In genomic region chr19:53792721-53793433, GRCh38 we compare ENCODE assay signal across 8 cellular contexts. TPM values are rescaled to one million over a fixed set of nuclear protein-coding genes. Genes with fewer than 3 reads are reported as not detected.
DNase-seq lines count a peak whose midpoint lies in the region; ATAC-seq and TF ChIP-seq lines count a peak whose summit lies in the region.

No MANE protein-coding gene starts in this region.

- H3K4me3 Mint-ChIP-seq in CD14-positive monocyte, result no peak overlapping the region

- no peaks in the 10 kb centered on the region for H3F3A ChIP-seq in Loucy (ENCODE audit: low read depth)

- H4K20me1 ChIP-seq in Loucy (ENCODE audit: insufficient read depth, low read length, poor library complexity, severe bottlenecking), result no peaks in the 10 kb centered on the region

- no peaks in the 10 kb centered on the region for H3K9me3 ChIP-seq in Loucy (ENCODE audit: insufficient read depth, low read depth, low read length)
- no peaks in the 10 kb centered on the region for H3K9me3 ChIP-seq in SJCRH30 (replicated peaks)
- no peaks in the 10 kb centered on the region for H3K9me3 ChIP-seq in testis

- intact Hi-C loops in CD14-positive monocyte (cut with micrococcal nuclease) (loop anchor here in 1 of 2 donors (2.0 kb wide), 1 partner anchor 238 kb away; no protein-coding TSS in a partner anchor), testis (cut with DNase I; ENCODE audit: low total_unique reads) (no loop called here)

- H3K9me2 ChIP-seq in Loucy (replicated peaks; ENCODE audit: low read depth, low read length), result no peaks in the 10 kb centered on the region

- no peak overlapping the region for H3K4me2 ChIP-seq in Loucy (ENCODE audit: low read depth, low read length, poor library complexity, severe bottlenecking)

- no peak for TF ChIP-seq POLR2A in testis (IDR thresholded peaks at IDR 0.05)

- H3K4me1 ChIP-seq in Loucy (ENCODE audit: insufficient read depth, low read length, poor library complexity, severe bottlenecking) (no peaks in the 10 kb centered on the region), SJCRH30 (no peaks in the 10 kb centered on the region), foreskin keratinocyte (no peaks in the 10 kb centered on the region), testis (no peaks in the 10 kb centered on the region)

- H2AFZ ChIP-seq in Loucy (ENCODE audit: low read length), result no peak overlapping the region

- H3K36me3 ChIP-seq in Loucy (ENCODE audit: insufficient read depth, low read length) (no peaks in the 10 kb centered on the region), SJCRH30 (no peaks in the 10 kb centered on the region), testis (ENCODE audit: low read depth, missing control alignments) (no peaks in the 10 kb centered on the region)

- H3K4me3 ChIP-seq in Loucy (ENCODE audit: low read length, poor library complexity, severe bottlenecking), result no peak overlapping the region
- H3K4me3 ChIP-seq in SJCRH30, result no peak overlapping the region
- no peak overlapping the region for H3K4me3 ChIP-seq in testis

- ATAC-seq in GM19397 (IDR thresholded peaks at IDR 0.05; ENCODE audit: unreplicated experiment) (peak; percentile 81), foreskin keratinocyte (peak; percentile 91), omental fat pad (ENCODE audit: low FRiP score) (peak; percentile 90)

- DNase-seq in CD14-positive monocyte (ENCODE audit: low spot score) (peak; percentile 86), SJCRH30 (peak; percentile 77 to 88), foreskin keratinocyte (peak; percentile 35 to 66), omental fat pad (ENCODE audit: low spot score) (peak; percentile 68), testis (peak; percentile 91)
- peak; percentile 63 for DNase-seq in activated T-helper 9 cell treated with anti-CD3 and anti-CD28 coated beads, Interleukin-2, amount 50 U/mL, for 16 hours (ENCODE audit: low read depth)

- H3K27ac ChIP-seq in SJCRH30 (no peak overlapping the region), foreskin keratinocyte (no peak overlapping the region), testis (no peak overlapping the region)

- H3K36me3 Mint-ChIP-seq in CD14-positive monocyte, result peaks cover 38 to 61% of the 10 kb centered on the region in 2 donors

- WGBS in testis, 2 donors, result 41 to 50% methylated on average over 7 to 10 of the region's 10 CpGs

- no peaks in the 10 kb centered on the region for H3K79me2 ChIP-seq in Loucy (ENCODE audit: insufficient read depth, low read length)

- peaks cover 0 to 3% (median 0%) of the 10 kb centered on the region in 7 donors for H3K9me3 Mint-ChIP-seq in CD14-positive monocyte

- peak overlapping the region in 3 of 7 donors; percentile 11 to 66 (median 62) for H3K27ac Mint-ChIP-seq in CD14-positive monocyte

- H3K27me3 ChIP-seq in Loucy (ENCODE audit: insufficient read depth, low read length, poor library complexity, severe bottlenecking), result no peaks in the 10 kb centered on the region
- no peaks in the 10 kb centered on the region for H3K27me3 ChIP-seq in SJCRH30
- no peaks in the 10 kb centered on the region for H3K27me3 ChIP-seq in foreskin keratinocyte
- no peaks in the 10 kb centered on the region for H3K27me3 ChIP-seq in testis

- TF ChIP-seq CTCF in CD14-positive monocyte (IDR thresholded peaks at IDR 0.05) (peak; percentile 99), Loucy (conservative IDR thresholded peaks at IDR 0.05; ENCODE audit: low read length) (peak; percentile 99), foreskin keratinocyte (conservative IDR thresholded peaks at IDR 0.05) (peak; percentile 99), omental fat pad (IDR thresholded peaks at IDR 0.05) (peak in 1 of 3 donors; percentile 95), testis (IDR thresholded peaks at IDR 0.05) (peak; percentile 81 to 88 (median 86))

- peaks cover 3 to 5% (median 4%) of the 10 kb centered on the region in 3 donors for H3K27me3 Mint-ChIP-seq in CD14-positive monocyte (ENCODE audit: low read depth in 3 of 3)

- no peak overlapping the region for H3K9ac ChIP-seq in Loucy (ENCODE audit: low read depth, low read length, poor library complexity, severe bottlenecking)

- H3K4me1 Mint-ChIP-seq in CD14-positive monocyte, result peaks cover 2% of the 10 kb centered on the region

RNA-seq across cellular contexts. Expression of gene NLRP12, which starts 31.2 kb away (rescaled TPM):
- polyA plus RNA-seq in CD14-positive monocyte, result 10 to 100 TPM; 47.0 to 64.9 TPM
- not detected in 2 replicates for total RNA-seq in SJCRH30 (2014; rRNA removed; shearing (Covaris generic))
- total RNA-seq in foreskin keratinocyte, result not detected in 2 replicates
- not detected in 2 replicates for polyA plus RNA-seq in foreskin keratinocyte
- 1 to 10 TPM in 3 of 4 donors, under 1 TPM in 1; 0.46 to 9.6 (median 1.6) TPM for total RNA-seq in omental fat pad
- 1 to 10 TPM in 1 of 2 donors, under 1 TPM in 1; 0.16 to 1.5 TPM for total RNA-seq in testis
- polyA plus RNA-seq in testis (ENCODE audit: insufficient read depth, low read depth, low replicate concordance), result not detected
